In genomic region chr14:69244946-69245345, GRCh38 we compare ENCODE assay signal across 22 cellular contexts. TPM values are rescaled to one million over a fixed set of nuclear protein-coding genes. Genes with fewer than 3 reads are reported as not detected.
"Had no signal": no experiment of that assay in that cellular context is flagged by ENCODE, and none has a peak within 500 bp of the region (broad histone marks: within the 10 kb centered on the region; RNA-seq: fewer than 3 reads in every experiment).

No MANE protein-coding gene starts in this region.

- H3K4me3 ChIP-seq: dorsolateral prefrontal cortex, lower lobe of right lung, prostate gland, right atrium auricular region, smooth muscle cell, stomach, testis, tibial artery, upper lobe of left lung, uterus had no signal

- H3K27me3 ChIP-seq: dorsolateral prefrontal cortex, right atrium auricular region, stomach, testis, tibial artery, upper lobe of left lung, uterus had no signal

- H3K4me1 ChIP-seq: prostate gland, upper lobe of left lung, uterus had no signal

- ATAC-seq: left cardiac atrium; left ventricle myocardium superior; lower lobe of right lung; naive thymus-derived CD8-positive, alpha-beta T cell; sciatic nerve had no signal

- H3K27me3 Mint-ChIP-seq: naive thymus-derived CD8-positive, alpha-beta T cell had no signal

- H3K4me3 Mint-ChIP-seq: naive thymus-derived CD8-positive, alpha-beta T cell; nephron progenitor cell had no signal

- H3K36me3 ChIP-seq: uterus had no signal

- H3K27ac Mint-ChIP-seq: naive thymus-derived CD8-positive, alpha-beta T cell; nephron progenitor cell had no signal

- DNase-seq: dorsolateral prefrontal cortex; effector CD4-positive, alpha-beta T cell; kidney; left cardiac atrium; left ventricle myocardium superior; lower lobe of right lung; naive thymus-derived CD8-positive, alpha-beta T cell; nephron progenitor cell; stimulated activated CD4-positive, alpha-beta T cell treated with anti-CD3 and anti-CD28 coated beads, Interleukin-12 subunit alpha, Interleukin-12 subunit beta, amount 100 ng/mL, for 4 hours; stimulated activated CD4-positive, alpha-beta T cell treated with anti-CD3 and anti-CD28 coated beads, Interleukin-1b, Interleukin-23, amount 100 ng/mL, for 48 hours; stimulated activated CD4-positive, alpha-beta T cell treated with anti-CD3 and anti-CD28 coated beads, Interleukin-4, amount 100 ng/mL, for 1 hour; stimulated activated CD8-positive, alpha-beta memory T cell treated with anti-CD3 and anti-CD28 coated beads, Interleukin-4, amount 100 ng/mL, for 48 hours; stimulated activated naive CD4-positive, alpha-beta T cell treated with Interleukin-2 at 50 U/mL for 16 hours; stomach; testis; tibial artery; upper lobe of left lung; uterus had no signal

- H3K27ac ChIP-seq: dorsolateral prefrontal cortex, lower lobe of right lung, prostate gland, right atrium auricular region, stomach, testis, tibial artery, upper lobe of left lung, uterus had no signal

- H3K9me3 Mint-ChIP-seq: naive thymus-derived CD8-positive, alpha-beta T cell; nephron progenitor cell had no signal

- H3K4me2 ChIP-seq: smooth muscle cell had no signal

- H3K9me3 ChIP-seq: lower lobe of right lung, prostate gland, right atrium auricular region, stomach, testis, tibial artery, upper lobe of left lung, uterus had no signal

RNA-seq across cellular contexts. Expression of gene GALNT16, which starts 15.0 kb away (rescaled TPM):
- total RNA-seq: naive thymus-derived CD8-positive, alpha-beta T cell had no signal
- polyA plus RNA-seq: naive thymus-derived CD8-positive, alpha-beta T cell had no signal
